In the genomic region with DNA sequence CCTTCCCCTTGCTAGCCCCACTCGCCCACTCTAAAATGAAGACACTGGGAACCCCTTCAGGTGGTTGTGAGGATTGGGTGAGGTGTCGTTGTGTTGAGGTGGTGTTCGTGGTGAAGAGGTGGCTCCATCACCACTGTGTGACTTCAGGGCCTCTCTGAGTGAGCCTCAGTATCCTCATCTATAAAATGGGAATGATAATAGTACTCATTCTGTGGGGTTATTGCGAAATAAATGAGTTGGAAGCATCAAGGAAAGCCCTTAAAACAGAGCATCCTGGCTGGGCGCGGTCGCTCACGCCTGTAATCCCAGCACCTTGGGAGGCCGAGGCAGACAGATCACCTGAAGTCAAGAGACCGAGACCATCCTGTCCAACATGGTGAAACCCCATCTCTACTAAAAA, we compare ENCODE assay signal across 16 cellular contexts. TPM values are rescaled to one million over a fixed set of nuclear protein-coding genes. Genes with fewer than 3 reads are reported as not detected.
"Had no signal": no experiment of that assay in that cellular context is flagged by ENCODE, and none has a peak within 500 bp of the region (broad histone marks: within the 10 kb centered on the region; RNA-seq: fewer than 3 reads in every experiment).

No MANE protein-coding gene starts in this region.

- DNase-seq: activated B cell treated with CpG ODN at 0.5 μM for 24 hours; activated CD4-positive, alpha-beta T cell treated with anti-CD3 and anti-CD28 coated beads for 48 hours; amniotic stem cell; body of pancreas; central memory CD4-positive, alpha-beta T cell; mesendoderm; natural killer cell; stimulated activated CD4-positive, alpha-beta T cell treated with anti-CD3 and anti-CD28 coated beads, Interleukin-1b, Interleukin-23, amount 100 ng/mL, for 48 hours; stimulated activated naive CD8-positive, alpha-beta T cell treated with anti-CD3 and anti-CD28 coated beads, Interleukin-15, amount 100 ng/mL, for 72 hours had no signal

- H3K27ac ChIP-seq: coronary artery, esophagus muscularis mucosa, neutrophil, parathyroid adenoma had no signal

- H3K36me3 Mint-ChIP-seq: activated naive CD4-positive, alpha-beta T cell treated with anti-CD3 and anti-CD28 coated beads, Interleukin-2, amount 50 U/mL, for 24 hours; natural killer cell; type B pancreatic cell had no signal

- H2AFZ ChIP-seq: parathyroid adenoma had no signal

- H3K27me3 Mint-ChIP-seq: activated B cell treated with CpG ODN at 0.5 μM for 24 hours; activated naive CD4-positive, alpha-beta T cell treated with anti-CD3 and anti-CD28 coated beads, Interleukin-2, amount 50 U/mL, for 24 hours; stimulated activated naive CD8-positive, alpha-beta T cell treated with anti-CD3 and anti-CD28 coated beads, Interleukin-15, amount 100 ng/mL, for 72 hours; type B pancreatic cell had no signal

- H3K9me3 ChIP-seq: body of pancreas, esophagus muscularis mucosa, neutrophil had no signal

- H3K4me3 ChIP-seq: body of pancreas, coronary artery, esophagus muscularis mucosa had no signal

- H3K27me3 ChIP-seq: body of pancreas, esophagus muscularis mucosa, neutrophil had no signal

- H3K9me3 Mint-ChIP-seq: activated B cell treated with CpG ODN at 0.5 μM for 24 hours; activated naive CD4-positive, alpha-beta T cell treated with anti-CD3 and anti-CD28 coated beads, Interleukin-2, amount 50 U/mL, for 24 hours; natural killer cell; stimulated activated naive CD8-positive, alpha-beta T cell treated with anti-CD3 and anti-CD28 coated beads, Interleukin-15, amount 100 ng/mL, for 72 hours; type B pancreatic cell had no signal

- H3K9ac ChIP-seq: parathyroid adenoma had no signal

- H3K4me3 Mint-ChIP-seq: activated B cell treated with CpG ODN at 0.5 μM for 24 hours; activated naive CD4-positive, alpha-beta T cell treated with anti-CD3 and anti-CD28 coated beads, Interleukin-2, amount 50 U/mL, for 24 hours; natural killer cell; stimulated activated naive CD8-positive, alpha-beta T cell treated with anti-CD3 and anti-CD28 coated beads, Interleukin-15, amount 100 ng/mL, for 72 hours; type B pancreatic cell had no signal

- H3K27ac Mint-ChIP-seq: activated B cell treated with CpG ODN at 0.5 μM for 24 hours; activated naive CD4-positive, alpha-beta T cell treated with anti-CD3 and anti-CD28 coated beads, Interleukin-2, amount 50 U/mL, for 24 hours; natural killer cell; type B pancreatic cell had no signal

- H3K36me3 ChIP-seq: esophagus muscularis mucosa, neutrophil had no signal

- ATAC-seq: natural killer cell; stimulated activated naive CD8-positive, alpha-beta T cell treated with anti-CD3 and anti-CD28 coated beads, Interleukin-15, amount 100 ng/mL, for 72 hours had no signal

RNA-seq across cellular contexts. Expression of a gene that starts 19.6 kb away (rescaled TPM):
- total RNA-seq: temporal lobe had no signal
